Comparison of ENCODE assay signal across 1 cellular context in genomic region chr2:119011910-119012209, GRCh38.
TF ChIP-seq lines count a peak whose summit lies in the region.

No MANE protein-coding gene starts in this region.

TF ChIP-seq in GM23338, 12 proteins besides CTCF, POLR2A, EP300 and RAD21 (continued from another document):
- TF ChIP-seq ZNF462 (CRISPR knock-in tag; IDR thresholded peaks at IDR 0.05) (no peak), NANOG (IDR thresholded peaks at IDR 0.05; ENCODE audit: borderline replicate concordance) (no peak)
TF ChIP-seq in GM23338: peak in this region for 0.
